19 cellular contexts compared by ENCODE assay signal in genomic region chr4:100819505-100819904, GRCh38.
"Had no signal": no experiment of that assay in that cellular context is flagged by ENCODE, and none has a peak within 500 bp of the region (broad histone marks: within the 10 kb centered on the region; RNA-seq: fewer than 3 reads in every experiment).

No MANE protein-coding gene starts in this region.

- H3K4me3 Mint-ChIP-seq: memory B cell; naive B cell; natural killer cell treated with Interleukin-12 subunit alpha and Interleukin-12 subunit beta and Interleukin-15 and Interleukin-18, amount 100 ng/mL, for 72 hours; type B pancreatic cell had no signal

- H3K36me3 Mint-ChIP-seq: memory B cell; naive B cell; natural killer cell treated with Interleukin-12 subunit alpha and Interleukin-12 subunit beta and Interleukin-15 and Interleukin-18, amount 100 ng/mL, for 72 hours; type B pancreatic cell had no signal

- H3K27me3 Mint-ChIP-seq: natural killer cell treated with Interleukin-12 subunit alpha and Interleukin-12 subunit beta and Interleukin-15 and Interleukin-18, amount 100 ng/mL, for 72 hours; type B pancreatic cell had no signal

- H3K36me3 ChIP-seq: ovary, right lobe of liver, stomach, tibial artery had no signal

- H3K4me1 Mint-ChIP-seq: memory B cell, naive B cell had no signal

- H3K27ac Mint-ChIP-seq: memory B cell; naive B cell; natural killer cell treated with Interleukin-12 subunit alpha and Interleukin-12 subunit beta and Interleukin-15 and Interleukin-18, amount 100 ng/mL, for 72 hours; type B pancreatic cell had no signal

- H3K4me3 ChIP-seq: coronary artery, lung, mucosa of descending colon, ovary, right lobe of liver, stomach, testis, tibial artery had no signal

- H3K27me3 ChIP-seq: ovary, right lobe of liver, stomach, testis, tibial artery had no signal

- H3K9me3 Mint-ChIP-seq: memory B cell; natural killer cell treated with Interleukin-12 subunit alpha and Interleukin-12 subunit beta and Interleukin-15 and Interleukin-18, amount 100 ng/mL, for 72 hours; type B pancreatic cell had no signal

- H3K4me1 ChIP-seq: right lobe of liver, stomach, testis, tibial artery had no signal

- DNase-seq: dermis blood vessel endothelial cell; kidney; mucosa of descending colon; naive B cell; ovary; right lobe of liver; small intestine; stimulated activated CD4-positive, alpha-beta T cell treated with anti-CD3 and anti-CD28 coated beads, Interleukin-1b, Interleukin-23, amount 100 ng/mL, for 48 hours; stimulated activated CD4-positive, alpha-beta T cell treated with anti-CD3 and anti-CD28 coated beads, Interleukin-4, amount 100 ng/mL, for 1 hour; stimulated activated CD8-positive, alpha-beta memory T cell treated with anti-CD3 and anti-CD28 coated beads, Interleukin-4, amount 100 ng/mL, for 48 hours; stimulated activated naive CD4-positive, alpha-beta T cell treated with Interleukin-2 at 50 U/mL for 16 hours; stomach; testis; tibial artery had no signal

- H3K27ac ChIP-seq: coronary artery, ovary, right lobe of liver, stomach, testis, tibial artery had no signal
